ENCODE assay signal across 29 cellular contexts in genomic region chr2:5945707-5946106, GRCh38.
"Had no signal": no experiment of that assay in that cellular context is flagged by ENCODE, and none has a peak within 500 bp of the region (broad histone marks: within the 10 kb centered on the region; RNA-seq: fewer than 3 reads in every experiment).

No MANE protein-coding gene starts in this region.

- H3K4me1 ChIP-seq: foreskin keratinocyte, left lung, lower lobe of right lung, pancreas, psoas muscle, right atrium auricular region, suprapubic skin, tibial artery, upper lobe of right lung had no signal

- H3K4me3 ChIP-seq: heart left ventricle, left lung, lower lobe of right lung, mucosa of descending colon, pancreas, psoas muscle, right atrium auricular region, suprapubic skin, tibial artery, upper lobe of right lung had no signal

- H3K27ac ChIP-seq: foreskin keratinocyte, heart left ventricle, left lung, lower lobe of right lung, pancreas, psoas muscle, right atrium auricular region, suprapubic skin, tibial artery, upper lobe of right lung had no signal

- H3K27me3 ChIP-seq: foreskin keratinocyte, heart left ventricle, left lung, right atrium auricular region, suprapubic skin, tibial artery, upper lobe of right lung had no signal

- H3K27ac Mint-ChIP-seq: activated B cell treated with CpG ODN at 0.5 μM for 24 hours; activated CD8-positive, alpha-beta memory T cell treated with anti-CD3 and anti-CD28 coated beads, Interleukin-2, amount 10 ng/mL, durations not matched to agents 7 days and 5 days; activated CD8-positive, alpha-beta T cell treated with anti-CD3 and anti-CD28 coated beads, Interleukin-2, amount 10 ng/mL, durations not matched to agents 7 days and 5 days; activated naive CD4-positive, alpha-beta T cell treated with anti-CD3 and anti-CD28 coated beads, Interleukin-2, amount 50 U/mL, for 24 hours; activated naive CD8-positive, alpha-beta T cell treated with anti-CD3 and anti-CD28 coated beads, Interleukin-2, amount 50 U/mL, for 24 hours; activated T-helper 2 cell treated with anti-CD3 and anti-CD28 coated beads, Interferon-gamma antibody, Interleukin-2, Interleukin-4, amounts not matched to agents 10 μg/mL and 5 μg/mL and 100 μg/mL, durations not matched to agents 14 hours and 24 hours and 36 hours; effector memory CD8-positive, alpha-beta T cell; natural killer cell treated with Interleukin-12 subunit alpha and Interleukin-12 subunit beta and Interleukin-15 and Interleukin-18, amount 100 ng/mL, for 72 hours; stimulated activated naive B cell treated with anti-CD40 and anti-IgM and Interleukin-4, amounts not matched to agents 10 μg/mL and 1 μg/mL and 100 μg/mL, for 72 hours; T-helper 2 cell treated with Interferon-gamma antibody and Interleukin-4, amounts not matched to agents 5 μg/mL and 100 μg/mL, for 36 hours had no signal

- DNase-seq: activated B cell treated with CpG ODN at 0.5 μM for 24 hours; activated CD8-positive, alpha-beta memory T cell treated with anti-CD3 and anti-CD28 coated beads, Interleukin-2, amount 10 ng/mL, durations not matched to agents 7 days and 5 days; activated CD8-positive, alpha-beta T cell treated with anti-CD3 and anti-CD28 coated beads, Interleukin-2, amount 10 ng/mL, durations not matched to agents 7 days and 5 days; activated naive CD8-positive, alpha-beta T cell treated with anti-CD3 and anti-CD28 coated beads, Interleukin-2, amount 50 U/mL, for 24 hours; activated T-cell treated with anti-CD3 and anti-CD28 coated beads, Interleukin-2, amount 50 U/mL, for 48 hours; amygdala; effector memory CD8-positive, alpha-beta T cell; foreskin keratinocyte; heart left ventricle; hypothalamus; left lung; lower lobe of right lung; mucosa of descending colon; nucleus accumbens; pancreas; psoas muscle; stimulated activated CD4-positive, alpha-beta T cell treated with anti-CD3 and anti-CD28 coated beads, Interleukin-15, amount 100 ng/mL, for 24 hours; stimulated activated CD4-positive, alpha-beta T cell treated with anti-CD3 and anti-CD28 coated beads, Interleukin-2, amount 100 ng/mL, for 24 hours; stimulated activated naive B cell treated with anti-CD40 and anti-IgM and Interleukin-4, amounts not matched to agents 10 μg/mL and 1 μg/mL and 100 μg/mL, for 72 hours; T-helper 1 cell; tibial artery; upper lobe of right lung had no signal

- H3K36me3 ChIP-seq: heart left ventricle, left lung, lower lobe of right lung, pancreas, right atrium auricular region, suprapubic skin, tibial artery, upper lobe of right lung had no signal

- H3K9me3 ChIP-seq: heart left ventricle, left lung, lower lobe of right lung, pancreas, psoas muscle, right atrium auricular region, suprapubic skin, tibial artery, upper lobe of right lung had no signal

- H3K27me3 Mint-ChIP-seq: activated B cell treated with CpG ODN at 0.5 μM for 24 hours; activated CD8-positive, alpha-beta memory T cell treated with anti-CD3 and anti-CD28 coated beads, Interleukin-2, amount 10 ng/mL, durations not matched to agents 7 days and 5 days; activated naive CD4-positive, alpha-beta T cell treated with anti-CD3 and anti-CD28 coated beads, Interleukin-2, amount 50 U/mL, for 24 hours; activated naive CD8-positive, alpha-beta T cell treated with anti-CD3 and anti-CD28 coated beads, Interleukin-2, amount 50 U/mL, for 24 hours; central memory CD8-positive, alpha-beta T cell; effector memory CD8-positive, alpha-beta T cell; natural killer cell treated with Interleukin-12 subunit alpha and Interleukin-12 subunit beta and Interleukin-15 and Interleukin-18, amount 100 ng/mL, for 72 hours; stimulated activated naive B cell treated with anti-CD40 and anti-IgM and Interleukin-4, amounts not matched to agents 10 μg/mL and 1 μg/mL and 100 μg/mL, for 72 hours had no signal

- H3K36me3 Mint-ChIP-seq: activated CD8-positive, alpha-beta memory T cell treated with anti-CD3 and anti-CD28 coated beads, Interleukin-2, amount 10 ng/mL, durations not matched to agents 7 days and 5 days; activated naive CD4-positive, alpha-beta T cell treated with anti-CD3 and anti-CD28 coated beads, Interleukin-2, amount 50 U/mL, for 24 hours; natural killer cell treated with Interleukin-12 subunit alpha and Interleukin-12 subunit beta and Interleukin-15 and Interleukin-18, amount 100 ng/mL, for 72 hours; stimulated activated naive B cell treated with anti-CD40 and anti-IgM and Interleukin-4, amounts not matched to agents 10 μg/mL and 1 μg/mL and 100 μg/mL, for 72 hours had no signal

- H3K4me3 Mint-ChIP-seq: activated B cell treated with CpG ODN at 0.5 μM for 24 hours; activated CD8-positive, alpha-beta memory T cell treated with anti-CD3 and anti-CD28 coated beads, Interleukin-2, amount 10 ng/mL, durations not matched to agents 7 days and 5 days; activated CD8-positive, alpha-beta T cell treated with anti-CD3 and anti-CD28 coated beads, Interleukin-2, amount 10 ng/mL, durations not matched to agents 7 days and 5 days; activated naive CD4-positive, alpha-beta T cell treated with anti-CD3 and anti-CD28 coated beads, Interleukin-2, amount 50 U/mL, for 24 hours; activated naive CD8-positive, alpha-beta T cell treated with anti-CD3 and anti-CD28 coated beads, Interleukin-2, amount 50 U/mL, for 24 hours; central memory CD8-positive, alpha-beta T cell; effector memory CD8-positive, alpha-beta T cell; natural killer cell treated with Interleukin-12 subunit alpha and Interleukin-12 subunit beta and Interleukin-15 and Interleukin-18, amount 100 ng/mL, for 72 hours; stimulated activated naive B cell treated with anti-CD40 and anti-IgM and Interleukin-4, amounts not matched to agents 10 μg/mL and 1 μg/mL and 100 μg/mL, for 72 hours; T-helper 2 cell treated with Interferon-gamma antibody and Interleukin-4, amounts not matched to agents 5 μg/mL and 100 μg/mL, for 36 hours had no signal

- H3K4me1 Mint-ChIP-seq: activated CD8-positive, alpha-beta memory T cell treated with anti-CD3 and anti-CD28 coated beads, Interleukin-2, amount 10 ng/mL, durations not matched to agents 7 days and 5 days; activated naive CD4-positive, alpha-beta T cell treated with anti-CD3 and anti-CD28 coated beads, Interleukin-2, amount 50 U/mL, for 24 hours; activated naive CD8-positive, alpha-beta T cell treated with anti-CD3 and anti-CD28 coated beads, Interleukin-2, amount 50 U/mL, for 24 hours; central memory CD8-positive, alpha-beta T cell; stimulated activated naive B cell treated with anti-CD40 and anti-IgM and Interleukin-4, amounts not matched to agents 10 μg/mL and 1 μg/mL and 100 μg/mL, for 72 hours had no signal

- H3K9me3 Mint-ChIP-seq: activated B cell treated with CpG ODN at 0.5 μM for 24 hours; activated naive CD4-positive, alpha-beta T cell treated with anti-CD3 and anti-CD28 coated beads, Interleukin-2, amount 50 U/mL, for 24 hours; activated T-helper 2 cell treated with anti-CD3 and anti-CD28 coated beads, Interferon-gamma antibody, Interleukin-2, Interleukin-4, amounts not matched to agents 10 μg/mL and 5 μg/mL and 100 μg/mL, durations not matched to agents 14 hours and 24 hours and 36 hours; T-helper 2 cell treated with Interferon-gamma antibody and Interleukin-4, amounts not matched to agents 5 μg/mL and 100 μg/mL, for 36 hours had no signal

- ATAC-seq: activated CD8-positive, alpha-beta memory T cell treated with anti-CD3 and anti-CD28 coated beads, Interleukin-2, amount 10 ng/mL, durations not matched to agents 7 days and 5 days; activated CD8-positive, alpha-beta T cell treated with anti-CD3 and anti-CD28 coated beads, Interleukin-2, amount 10 ng/mL, durations not matched to agents 7 days and 5 days; activated naive CD8-positive, alpha-beta T cell treated with anti-CD3 and anti-CD28 coated beads, Interleukin-2, amount 50 U/mL, for 24 hours; effector memory CD8-positive, alpha-beta T cell; foreskin keratinocyte; heart left ventricle; left lung; lower lobe of right lung; mucosa of descending colon; natural killer cell treated with Interleukin-12 subunit alpha and Interleukin-12 subunit beta and Interleukin-15 and Interleukin-18, amount 100 ng/mL, for 72 hours; pancreas; psoas muscle; stimulated activated naive B cell treated with anti-CD40 and anti-IgM and Interleukin-4, amounts not matched to agents 10 μg/mL and 1 μg/mL and 100 μg/mL, for 72 hours; upper lobe of right lung had no signal
